ENCODE assay signal across 14 cellular contexts in genomic region chr6:169935861-169936260, GRCh38.
A peak's percentile ranks its signal among the peaks of the same experiment; 100 is the strongest.
DNase-seq lines count a peak whose midpoint lies in the region; ATAC-seq and TF ChIP-seq lines count a peak whose summit lies in the region.
"Had no signal": no experiment of that assay in that cellular context is flagged by ENCODE, and none has a peak within 500 bp of the region (broad histone marks: within the 10 kb centered on the region; RNA-seq: fewer than 3 reads in every experiment).

No MANE protein-coding gene starts in this region.

- H3K27ac ChIP-seq in coronary artery (no peak overlapping the region), foreskin keratinocyte (no peak overlapping the region)

- H3K4me3 Mint-ChIP-seq in stimulated activated naive CD8-positive, alpha-beta T cell treated with anti-CD3 and anti-CD28 coated beads, Interleukin-15, Interleukin-2, amounts not matched to agents 100 ng/mL and 50 ng/mL, for 24 hours = no peak overlapping the region
- H3K4me3 Mint-ChIP-seq in nephron progenitor cell = peak overlapping the region; percentile 41
- H3K4me3 Mint-ChIP-seq: B cell; CD4-positive, alpha-beta T cell; HFFc6 had no signal

- no peaks in the 10 kb centered on the region for H3K27me3 Mint-ChIP-seq in stimulated activated naive CD8-positive, alpha-beta T cell treated with anti-CD3 and anti-CD28 coated beads, Interleukin-15, Interleukin-2, amounts not matched to agents 100 ng/mL and 50 ng/mL, for 24 hours
- no peaks in the 10 kb centered on the region for H3K27me3 Mint-ChIP-seq in nephron progenitor cell (ENCODE audit: low read depth, poor library complexity)

- H3K27me3 ChIP-seq in foreskin keratinocyte = peaks cover 8% of the 10 kb centered on the region

- H3K36me3 Mint-ChIP-seq in stimulated activated naive CD8-positive, alpha-beta T cell treated with anti-CD3 and anti-CD28 coated beads, Interleukin-15, Interleukin-2, amounts not matched to agents 100 ng/mL and 50 ng/mL, for 24 hours (ENCODE audit: low read depth) = no peaks in the 10 kb centered on the region
- no peaks in the 10 kb centered on the region for H3K36me3 Mint-ChIP-seq in nephron progenitor cell (ENCODE audit: low read depth)

- H3K4me1 Mint-ChIP-seq in stimulated activated naive CD8-positive, alpha-beta T cell treated with anti-CD3 and anti-CD28 coated beads, Interleukin-15, Interleukin-2, amounts not matched to agents 100 ng/mL and 50 ng/mL, for 24 hours (ENCODE audit: low read depth) = no peaks in the 10 kb centered on the region
- H3K4me1 Mint-ChIP-seq in nephron progenitor cell = peaks cover 95% of the 10 kb centered on the region
- H3K4me1 Mint-ChIP-seq: B cell had no signal

- no peak for DNase-seq in stimulated activated naive CD8-positive, alpha-beta T cell treated with anti-CD3 and anti-CD28 coated beads, Interleukin-15, Interleukin-2, amounts not matched to agents 100 U/mL and 50 U/mL, for 24 hours
- peak; percentile 66 for DNase-seq in coronary artery (ENCODE audit: low spot score)
- DNase-seq in nephron progenitor cell = no peak
- no peak for DNase-seq in HT-29 (ENCODE audit: low spot score)
- DNase-seq in NCI-H1694 (lab: John Stamatoyannopoulos, UW) = no peak
- DNase-seq in foreskin keratinocyte = no peak
- DNase-seq: C1 segment of cervical spinal cord; Calu3; CD4-positive, alpha-beta T cell; DMS 273 treated with DMSO at 0.1 percent for 48 hours; HCEC 1CT; HFFc6 had no signal

- TF ChIP-seq CTCF in coronary artery (IDR thresholded peaks at IDR 0.05) (no peak), nephron progenitor cell (IDR thresholded peaks at IDR 0.05) (no peak), foreskin keratinocyte (conservative IDR thresholded peaks at IDR 0.05) (no peak)

- no peaks in the 10 kb centered on the region for H3K4me1 ChIP-seq in foreskin keratinocyte

- H3K9me3 Mint-ChIP-seq in stimulated activated naive CD8-positive, alpha-beta T cell treated with anti-CD3 and anti-CD28 coated beads, Interleukin-15, Interleukin-2, amounts not matched to agents 100 ng/mL and 50 ng/mL, for 24 hours = no peaks in the 10 kb centered on the region
- no peaks in the 10 kb centered on the region for H3K9me3 Mint-ChIP-seq in nephron progenitor cell
- H3K9me3 Mint-ChIP-seq: CD4-positive, alpha-beta T cell had no signal

- no peak for ATAC-seq in stimulated activated naive CD8-positive, alpha-beta T cell treated with anti-CD3 and anti-CD28 coated beads, Interleukin-15, Interleukin-2, amounts not matched to agents 100 U/mL and 50 U/mL, for 24 hours
- no peak for ATAC-seq in foreskin keratinocyte

- H3K4me3 ChIP-seq in coronary artery = no peak overlapping the region

- H3K27ac Mint-ChIP-seq in stimulated activated naive CD8-positive, alpha-beta T cell treated with anti-CD3 and anti-CD28 coated beads, Interleukin-15, Interleukin-2, amounts not matched to agents 100 ng/mL and 50 ng/mL, for 24 hours = peak overlapping the region; percentile 45
- peak overlapping the region; percentile 92 for H3K27ac Mint-ChIP-seq in nephron progenitor cell
- H3K27ac Mint-ChIP-seq: B cell; CD4-positive, alpha-beta T cell; HFFc6 had no signal
